16 cellular contexts compared by ENCODE assay signal in genomic region chr6:28425942-28426541, GRCh38. TPM values are rescaled to one million over a fixed set of nuclear protein-coding genes. Genes with fewer than 3 reads are reported as not detected.
A peak's percentile ranks its signal among the peaks of the same experiment; 100 is the strongest.
DNase-seq lines count a peak whose midpoint lies in the region; ATAC-seq and FAIRE-seq lines count a peak whose summit lies in the region.
"Had no signal": no experiment of that assay in that cellular context is flagged by ENCODE, and none has a peak within 500 bp of the region (broad histone marks: within the 10 kb centered on the region; RNA-seq: fewer than 3 reads in every experiment).

No MANE protein-coding gene starts in this region.

- H3K4me3 Mint-ChIP-seq in activated CD4-positive, alpha-beta T cell treated with anti-CD3 and anti-CD28 coated beads, Interleukin-2, amount 10 ng/mL, durations not matched to agents 24 days and 14 days = peak overlapping the region; percentile 41
- H3K4me3 Mint-ChIP-seq in activated naive CD8-positive, alpha-beta T cell treated with anti-CD3 and anti-CD28 coated beads for 36 hours = no peak overlapping the region
- H3K4me3 Mint-ChIP-seq: type B pancreatic cell had no signal

- no peaks in the 10 kb centered on the region for H3K9me3 Mint-ChIP-seq in activated CD4-positive, alpha-beta T cell treated with anti-CD3 and anti-CD28 coated beads, Interleukin-2, amount 10 ng/mL, durations not matched to agents 24 days and 14 days
- H3K9me3 Mint-ChIP-seq in activated naive CD8-positive, alpha-beta T cell treated with anti-CD3 and anti-CD28 coated beads for 36 hours = peaks cover 5% of the 10 kb centered on the region

- peak; percentile 73 for FAIRE-seq in GM18507 (lab: Jason Lieb, UNC)

- peaks cover 31% of the 10 kb centered on the region for H3K27me3 Mint-ChIP-seq in activated CD4-positive, alpha-beta T cell treated with anti-CD3 and anti-CD28 coated beads, Interleukin-2, amount 10 ng/mL, durations not matched to agents 24 days and 14 days
- no peaks in the 10 kb centered on the region for H3K27me3 Mint-ChIP-seq in activated naive CD8-positive, alpha-beta T cell treated with anti-CD3 and anti-CD28 coated beads for 36 hours
- H3K27me3 Mint-ChIP-seq: type B pancreatic cell had no signal

- no peak for ATAC-seq in GM21423 (IDR thresholded peaks at IDR 0.05; ENCODE audit: unreplicated experiment)
- ATAC-seq: foreskin keratinocyte had no signal

- intact Hi-C loops in activated CD4-positive, alpha-beta T cell treated with anti-CD3 and anti-CD28 coated beads, Interleukin-2, amount 10 ng/mL, durations not matched to agents 24 days and 14 days (cut with micrococcal nuclease) = no loop called here

- H3K36me3 Mint-ChIP-seq in activated CD4-positive, alpha-beta T cell treated with anti-CD3 and anti-CD28 coated beads, Interleukin-2, amount 10 ng/mL, durations not matched to agents 24 days and 14 days (ENCODE audit: low read depth) = peaks cover 9% of the 10 kb centered on the region
- peaks cover 16% of the 10 kb centered on the region for H3K36me3 Mint-ChIP-seq in activated naive CD8-positive, alpha-beta T cell treated with anti-CD3 and anti-CD28 coated beads for 36 hours

- peaks cover 24% of the 10 kb centered on the region for H3K4me1 Mint-ChIP-seq in activated CD4-positive, alpha-beta T cell treated with anti-CD3 and anti-CD28 coated beads, Interleukin-2, amount 10 ng/mL, durations not matched to agents 24 days and 14 days
- peaks cover 14% of the 10 kb centered on the region for H3K4me1 Mint-ChIP-seq in activated naive CD8-positive, alpha-beta T cell treated with anti-CD3 and anti-CD28 coated beads for 36 hours

- DNase-seq in activated CD4-positive, alpha-beta T cell treated with anti-CD3 and anti-CD28 coated beads, Interleukin-2, amount 10 ng/mL, durations not matched to agents 24 days and 14 days = peak; percentile 73
- DNase-seq in activated CD4-positive, alpha-beta T cell treated with anti-CD3 and anti-CD28 coated beads, Interleukin-2, amount 50 U/mL, for 4 hours = no peak
- DNase-seq in GM18507 (ENCODE audit: extremely low spot score, insufficient read length, low read depth) (no peak), OCI-M1 (lab: John Stamatoyannopoulos, UW) (peak; percentile 92), NCI-H510A (lab: John Stamatoyannopoulos, UW) (no peak), iPS-NIHi11 (ENCODE audit: low spot score) (no peak)
- DNase-seq in activated naive CD8-positive, alpha-beta T cell treated with anti-CD3 and anti-CD28 coated beads for 36 hours = no peak
- DNase-seq: activated CD4-positive, alpha-beta T cell treated with anti-CD3 and anti-CD28 coated beads, Interleukin-2, amount 50 U/mL, for 48 hours; foreskin keratinocyte; HCEC 1CT; NCI-H2029; stimulated activated CD4-positive, alpha-beta T cell treated with anti-CD3 and anti-CD28 coated beads, Interleukin-12 subunit alpha, Interleukin-12 subunit beta, amount 100 ng/mL, for 4 hours; stimulated activated naive CD4-positive, alpha-beta T cell had no signal

- peak overlapping the region; percentile 10 for H3K27ac Mint-ChIP-seq in activated CD4-positive, alpha-beta T cell treated with anti-CD3 and anti-CD28 coated beads, Interleukin-2, amount 10 ng/mL, durations not matched to agents 24 days and 14 days
- H3K27ac Mint-ChIP-seq in activated naive CD8-positive, alpha-beta T cell treated with anti-CD3 and anti-CD28 coated beads for 36 hours = peak overlapping the region; percentile 82
- H3K27ac Mint-ChIP-seq: type B pancreatic cell had no signal

RNA-seq across cellular contexts. Expression of gene ZSCAN23, which starts 17.2 kb away (rescaled TPM):
- 1.2 and 2.8 TPM in 2 replicates for total RNA-seq in activated CD4-positive, alpha-beta T cell treated with anti-CD3 and anti-CD28 coated beads, Interleukin-2, amount 10 ng/mL, durations not matched to agents 24 days and 14 days
- total RNA-seq in activated naive CD8-positive, alpha-beta T cell treated with anti-CD3 and anti-CD28 coated beads for 36 hours = 1 to 10 TPM; 1.3 to 1.6 TPM
- total RNA-seq: NCI-H460 had no signal

RNA-seq across cellular contexts. Expression of gene ZSCAN12, which starts 26.5 kb away (rescaled TPM):
- total RNA-seq in activated CD4-positive, alpha-beta T cell treated with anti-CD3 and anti-CD28 coated beads, Interleukin-2, amount 10 ng/mL, durations not matched to agents 24 days and 14 days = 5.8 and 5.9 TPM in 2 replicates
- 1 to 10 TPM; 6.8 to 7.2 TPM for total RNA-seq in activated naive CD8-positive, alpha-beta T cell treated with anti-CD3 and anti-CD28 coated beads for 36 hours

Comparison
In these comparisons a context has a peak if more than half of its experiments do, and no peak if none do; other contexts are left out.
1. DNase-seq: peak in activated CD4-positive, alpha-beta T cell treated with anti-CD3 and anti-CD28 coated beads, Interleukin-2, amount 10 ng/mL, durations not matched to agents 24 days and 14 days (single experiment) and OCI-M1 (single experiment); none in activated CD4-positive, alpha-beta T cell treated with anti-CD3 and anti-CD28 coated beads, Interleukin-2, amount 50 U/mL, for 4 hours (0 of 2), GM18507 (single experiment), activated naive CD8-positive, alpha-beta T cell treated with anti-CD3 and anti-CD28 coated beads for 36 hours (single experiment), NCI-H510A (single experiment) and iPS-NIHi11 (single experiment).